In the genomic region with DNA sequence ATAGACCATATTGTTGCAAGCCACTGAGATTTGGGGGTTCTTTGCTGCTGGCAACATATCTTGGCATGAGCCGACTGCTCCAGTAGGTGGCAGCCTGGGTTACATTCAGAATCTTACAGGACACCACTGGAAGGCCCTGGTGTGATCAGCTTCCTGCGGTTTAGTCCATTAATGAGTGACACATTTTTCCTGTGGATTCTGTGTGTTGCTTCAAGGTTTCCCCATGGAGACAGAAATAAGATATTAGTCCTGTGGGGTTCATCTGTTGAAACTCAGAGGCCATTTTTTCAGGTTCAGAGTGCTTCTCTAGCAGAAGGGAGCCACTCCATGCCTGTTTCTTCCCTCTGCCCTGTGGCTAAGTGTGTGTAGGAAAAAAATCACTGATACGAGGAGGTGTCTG, we compare ENCODE assay signal across 1 cellular context.
TF ChIP-seq lines count a peak whose summit lies in the region.

No MANE protein-coding gene starts in this region.

TF ChIP-seq in SK-N-SH treated with all-trans-retinoic acid at 6 μM for 48 hours, 23 proteins besides CTCF, POLR2A, EP300 and RAD21:
- TF ChIP-seq ARNTL (CRISPR knock-in tag; IDR thresholded peaks at IDR 0.05; ENCODE audit: borderline replicate concordance, low read depth) (no peak), ESRRG (CRISPR knock-in tag; IDR thresholded peaks at IDR 0.05) (no peak), BACH2 (CRISPR knock-in tag; IDR thresholded peaks at IDR 0.05; ENCODE audit: borderline replicate concordance) (no peak), ISL1 (CRISPR knock-in tag; IDR thresholded peaks at IDR 0.05) (no peak), ZFP30 (CRISPR knock-in tag; IDR thresholded peaks at IDR 0.05) (no peak), ZC3H10 (CRISPR knock-in tag; IDR thresholded peaks at IDR 0.05) (no peak), OSR1 (CRISPR knock-in tag; IDR thresholded peaks at IDR 0.05) (no peak), ZNF8 (CRISPR knock-in tag; IDR thresholded peaks at IDR 0.05) (no peak)
